Comparison of ENCODE assay signal across 1 cellular context in the genomic region with DNA sequence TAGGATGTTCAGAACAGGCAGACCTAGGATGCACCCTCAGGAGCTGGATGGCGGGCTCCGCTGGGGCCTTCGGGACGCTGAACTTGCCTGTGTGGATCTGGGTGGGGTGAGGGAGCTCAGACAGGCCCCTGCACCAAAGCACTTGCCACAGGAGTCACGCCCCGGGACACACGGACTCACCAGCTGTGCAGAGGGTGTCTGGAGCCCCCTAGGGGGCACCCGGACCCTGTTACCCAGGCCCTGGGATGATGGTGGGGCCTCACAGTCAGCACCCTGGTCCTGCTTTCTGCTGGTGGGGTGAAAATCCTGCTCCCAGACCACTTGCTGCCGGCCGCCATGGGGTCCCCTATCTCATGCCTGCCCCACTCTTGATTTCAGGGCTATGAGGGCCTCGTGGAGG.
TF ChIP-seq lines count a peak whose summit lies in the region.

No MANE protein-coding gene starts in this region.

TF ChIP-seq in K562, 482 proteins besides CTCF, POLR2A, EP300 and RAD21:
- TF ChIP-seq ZSCAN32 (CRISPR knock-in tag; IDR thresholded peaks at IDR 0.05), result no peak
- TF ChIP-seq, protein P1, sequence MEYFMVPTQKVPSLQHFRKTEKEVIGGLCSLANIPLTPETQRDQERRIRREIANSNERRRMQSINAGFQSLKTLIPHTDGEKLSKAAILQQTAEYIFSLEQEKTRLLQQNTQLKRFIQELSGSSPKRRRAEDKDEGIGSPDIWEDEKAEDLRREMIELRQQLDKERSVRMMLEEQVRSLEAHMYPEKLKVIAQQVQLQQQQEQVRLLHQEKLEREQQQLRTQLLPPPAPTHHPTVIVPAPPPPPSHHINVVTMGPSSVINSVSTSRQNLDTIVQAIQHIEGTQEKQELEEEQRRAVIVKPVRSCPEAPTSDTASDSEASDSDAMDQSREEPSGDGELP (CRISPR knock-in tag; IDR thresholded peaks at IDR 0.05; ENCODE audit: borderline replicate concordance), result peak; percentile 43; the same call in 1 of the 2 replicates
TF ChIP-seq in K562: peak in this region for 1.
